In genomic region chr4:4228356-4228668, GRCh38 we compare ENCODE assay signal across 24 cellular contexts. TPM values are rescaled to one million over a fixed set of nuclear protein-coding genes. Genes with fewer than 3 reads are reported as not detected.
A peak's percentile ranks its signal among the peaks of the same experiment; 100 is the strongest.
DNase-seq lines count a peak whose midpoint lies in the region; ATAC-seq, FAIRE-seq and TF ChIP-seq lines count a peak whose summit lies in the region.
"Had no signal": no experiment of that assay in that cellular context is flagged by ENCODE, and none has a peak within 500 bp of the region (broad histone marks: within the 10 kb centered on the region; RNA-seq: fewer than 3 reads in every experiment).

No MANE protein-coding gene starts in this region.

- no peak overlapping the region for H4K91ac ChIP-seq in H1 (replicated peaks; ENCODE audit: insufficient read length, low read length)

- POLR2A ChIA-PET in H1 (lab: Charles Lee; ENCODE audit: partially characterized antibody), result no interaction called here
- POLR2A ChIA-PET in naive thymus-derived CD8-positive, alpha-beta T cell (lab: Charles Lee), result no interaction called here

- no peak overlapping the region for H3K18ac ChIP-seq in H1 (ENCODE audit: extremely low read depth, low read length)

- TF ChIP-seq CTCF in H1 (IDR thresholded peaks at IDR 0.05; ENCODE audit: control extremely low read depth in 1 of 3, insufficient read depth in 1 of 3, low read depth in 1 of 3, low read length in 3 of 3), result no peak
- no peak for TF ChIP-seq CTCF in omental fat pad (IDR thresholded peaks at IDR 0.05)

- H2AFZ ChIP-seq in H1 (ENCODE audit: low read length) (no peak overlapping the region), neuron (ENCODE audit: low read depth, low read length) (peak overlapping the region; percentile 36)
- H2AFZ ChIP-seq: GM23248 had no signal

- no peak overlapping the region for H3K56ac ChIP-seq in H1 (replicated peaks; ENCODE audit: insufficient read length, low read depth, low read length)

- peaks cover 9 to 22% (median 9%) of the 10 kb centered on the region in 4 donors for H3K4me1 Mint-ChIP-seq in naive thymus-derived CD8-positive, alpha-beta T cell
- H3K4me1 Mint-ChIP-seq: CD14-positive monocyte had no signal

- no peaks in the 10 kb centered on the region for H4K20me1 ChIP-seq in H1 (replicated peaks in 1 of 2; ENCODE audit: control insufficient read depth in 1 of 2, insufficient read depth in 2 of 2, low read length in 2 of 2)
- H4K20me1 ChIP-seq: BLaER1 treated with 17β-estradiol and CSF1 and Interleukin-3, amounts not matched to agents 10 nM and 100 nM had no signal

- FAIRE-seq in H1 (lab: Jason Lieb, UNC), result no peak
- FAIRE-seq: GM12892, H54 had no signal

- H3K27me3 ChIP-seq in H1 (replicated peaks in 1 of 4; ENCODE audit: control insufficient read depth in 3 of 4, extremely low read depth in 1 of 4, insufficient read depth in 3 of 4, low read length in 3 of 4) (peaks cover 40 to 59% (median 52%) of the 10 kb centered on the region in 4 experiments), neuron (ENCODE audit: insufficient read depth, low read length) (peaks cover 45% of the 10 kb centered on the region)
- H3K27me3 ChIP-seq: BLaER1 treated with 17β-estradiol and CSF1 and Interleukin-3, amounts not matched to agents 10 nM and 100 nM had no signal

- no peak for ATAC-seq in naive thymus-derived CD8-positive, alpha-beta T cell
- no peak for ATAC-seq in omental fat pad (ENCODE audit: low FRiP score)
- no peak for ATAC-seq in HG03097 (IDR thresholded peaks at IDR 0.05; ENCODE audit: low FRiP score, unreplicated experiment)
- no peak for ATAC-seq in HG03571 (IDR thresholded peaks at IDR 0.05; ENCODE audit: unreplicated experiment)
- ATAC-seq: A549 had no signal

- no peak overlapping the region for H3K4ac ChIP-seq in H1 (replicated peaks; ENCODE audit: insufficient read length, low read depth, low read length)

- H3K9me3 ChIP-seq in ES-I3 (ENCODE audit: control insufficient read depth, insufficient read depth, low read length) (no peaks in the 10 kb centered on the region), H1 (ENCODE audit: insufficient read depth in 2 of 2, low read depth in 1 of 2, low read length in 1 of 2) (peaks cover 0 to 5% of the 10 kb centered on the region in 2 experiments; a peak in 1 of 4 replicates), neuron (ENCODE audit: low read length) (no peaks in the 10 kb centered on the region)
- H3K9me3 ChIP-seq: A549, BE2C, Caco-2 had no signal

- no peaks in the 10 kb centered on the region; the same call in 1 of the 2 replicates for H3K23me2 ChIP-seq in H1 (ENCODE audit: low read depth, low read length)

- H2BK20ac ChIP-seq in H1 (ENCODE audit: low read length), result no peak overlapping the region

- no peak for TF ChIP-seq RAD21 in H1 (IDR thresholded peaks at IDR 0.05 in 1 of 2, conservative IDR thresholded peaks at IDR 0.05 in 1 of 2; ENCODE audit: low read depth in 2 of 2, low read length in 2 of 2)

- H3K4me2 ChIP-seq in H1 (ENCODE audit: insufficient read depth in 1 of 2, low read depth in 2 of 2, low read length in 2 of 2), result peak overlapping the region; percentile 16 to 62; a peak in 3 of 4 replicates
- H3K4me2 ChIP-seq: A549; BLaER1 treated with 17β-estradiol and CSF1 and Interleukin-3, amounts not matched to agents 10 nM and 100 nM had no signal

- no peak for TF ChIP-seq EP300 in H1 (IDR thresholded peaks at IDR 0.05; ENCODE audit: borderline replicate concordance in 1 of 2, low read depth in 2 of 2, low read length in 2 of 2)

- peaks cover 0 to 11% (median 5%) of the 10 kb centered on the region in 9 donors for H3K9me3 Mint-ChIP-seq in naive thymus-derived CD8-positive, alpha-beta T cell
- H3K9me3 Mint-ChIP-seq: CD4-positive, alpha-beta T cell had no signal

- peak overlapping the region in 6 of 10 donors; percentile 11 to 58 (median 42) for H3K4me3 Mint-ChIP-seq in naive thymus-derived CD8-positive, alpha-beta T cell
- H3K4me3 Mint-ChIP-seq: CD4-positive, alpha-beta T cell had no signal

- no peaks in the 10 kb centered on the region for H3K79me1 ChIP-seq in H1 (ENCODE audit: low read depth, low read length)

- H3K9ac ChIP-seq in ES-I3 (ENCODE audit: low read depth, low read length) (peak overlapping the region; percentile 14; the same call in 1 of the 2 replicates), H1 (replicated peaks in 1 of 4; ENCODE audit: extremely low read depth in 1 of 4, low read depth in 3 of 4, low read length in 3 of 4) (no peak overlapping the region)
- H3K9ac ChIP-seq: BLaER1 treated with 17β-estradiol and CSF1 and Interleukin-3, amounts not matched to agents 10 nM and 100 nM; GM23248 had no signal

- H3K27ac ChIP-seq in H1 (ENCODE audit: low read depth, low read length), result no peak overlapping the region
- H3K27ac ChIP-seq: A549; BLaER1 treated with 17β-estradiol and CSF1 and Interleukin-3, amounts not matched to agents 10 nM and 100 nM; GM23248 had no signal

- H3K36me3 Mint-ChIP-seq in naive thymus-derived CD8-positive, alpha-beta T cell, result peaks cover 2 to 8% (median 3%) of the 10 kb centered on the region in 3 donors

- DNase-seq in H1 (ENCODE audit: low read depth in 1 of 2, low spot score in 2 of 2) (no peak), omental fat pad (ENCODE audit: low spot score) (no peak), GF-D8 (lab: John Stamatoyannopoulos, UW) (no peak)
- no peak for DNase-seq in naive thymus-derived CD8-positive, alpha-beta T cell
- DNase-seq: 8988T; ACHN; AML-193; Caco-2; CD4-positive, alpha-beta T cell; DMS153; DND-41; GDM1; GM23248; HCEC 1CT had no signal

- WGBS in H1 (ENCODE audit: extremely low coverage in 1 of 2, insufficient coverage in 1 of 2, insufficient read length in 1 of 2, insufficient replicate concordance in 2 of 2, low coverage in 1 of 2, low lambda C conversion rate in 2 of 2, missing lambda C conversion rate in 1 of 2), 2 experiments, result 71% methylated on average over 1 of the region's 1 CpG; no CpG with 5 or more reads in 1 of the 2 experiments

- H3K36me3 ChIP-seq in ES-I3 (ENCODE audit: insufficient read depth, low read length) (no peaks in the 10 kb centered on the region), H1 (ENCODE audit: control insufficient read depth in 2 of 4, insufficient read depth in 4 of 4, low read length in 3 of 4) (peaks cover 0 to 6% (median 0%) of the 10 kb centered on the region in 4 experiments; a peak in 1 of 8 replicates), neuron (ENCODE audit: insufficient read depth, low read length) (no peaks in the 10 kb centered on the region)
- H3K36me3 ChIP-seq: BE2C had no signal

- H3K27ac Mint-ChIP-seq in naive thymus-derived CD8-positive, alpha-beta T cell, result no peak overlapping the region
- H3K27ac Mint-ChIP-seq: CD4-positive, alpha-beta T cell had no signal

- H2BK12ac ChIP-seq in H1 (ENCODE audit: low read depth, low read length), result no peak overlapping the region

- no peaks in the 10 kb centered on the region for H3K79me2 ChIP-seq in H1 (ENCODE audit: control insufficient read depth in 1 of 2, insufficient read depth in 2 of 2, low read length in 2 of 2)

- TF ChIP-seq POLR2A in H1 (IDR thresholded peaks at IDR 0.05; ENCODE audit: control extremely low read depth in 1 of 2, low read depth in 2 of 2, low read length in 2 of 2), result no peak

- H2BK15ac ChIP-seq in H1 (ENCODE audit: low read length), result no peak overlapping the region

- no peak overlapping the region for H4K8ac ChIP-seq in H1 (ENCODE audit: extremely low read depth, insufficient read depth, low read length)

- no peak overlapping the region for H2BK5ac ChIP-seq in H1 (ENCODE audit: low read depth, low read length)

- no peak overlapping the region for H3K14ac ChIP-seq in H1 (ENCODE audit: insufficient read length)

- H3K4me3 ChIP-seq in H1 (ENCODE audit: extremely low read depth in 1 of 4, insufficient read depth in 2 of 4, low read depth in 3 of 4, low read length in 4 of 4) (peak overlapping the region in 1 of 4 experiments; percentile 53; a peak in 1 of 8 replicates), neuron (ENCODE audit: low read length) (no peak overlapping the region)
- H3K4me3 ChIP-seq: A549; BLaER1 treated with 17β-estradiol and CSF1 and Interleukin-3, amounts not matched to agents 10 nM and 100 nM; GM23248 had no signal

- H3K27me3 Mint-ChIP-seq in naive thymus-derived CD8-positive, alpha-beta T cell, result peaks cover 25 to 54% (median 40%) of the 10 kb centered on the region in 5 donors

- H3K23ac ChIP-seq in H1 (ENCODE audit: insufficient read length), result no peak overlapping the region

- H3K4me1 ChIP-seq in ES-I3 (ENCODE audit: insufficient read depth, low read length) (no peaks in the 10 kb centered on the region), H1 (replicated peaks in 1 of 4; ENCODE audit: control insufficient read depth in 3 of 4, insufficient read depth in 4 of 4, low read length in 3 of 4) (peaks cover 0 to 2% (median under 1%) of the 10 kb centered on the region in 4 experiments; a peak in 2 of 7 replicates), neuron (ENCODE audit: insufficient read depth, low read length) (no peaks in the 10 kb centered on the region)
- H3K4me1 ChIP-seq: A549; BE2C; BLaER1 treated with 17β-estradiol and CSF1 and Interleukin-3, amounts not matched to agents 10 nM and 100 nM; Caco-2 had no signal

- H2BK120ac ChIP-seq in H1 (replicated peaks; ENCODE audit: low read depth, low read length), result no peak overlapping the region

- CTCF ChIA-PET in H1 (lab: Charles Lee; ENCODE audit: partially characterized antibody), result no interaction called here

- no peak overlapping the region for H4K5ac ChIP-seq in H1 (ENCODE audit: insufficient read length, low read depth, low read length)

- H2AK5ac ChIP-seq in H1 (ENCODE audit: low read depth, low read length), result no peak overlapping the region

RNA-seq across cellular contexts. Expression of gene OTOP1, which starts 1.6 kb away (rescaled TPM):
- total RNA-seq in H1 (2021; fragmentation: NEBNext Ultra II Directional; extraction: Animal tissue kit (Norgen Biotek cat#: 25700)), result not detected in 2 replicates
- polyA plus RNA-seq in H1 (2011; rRNA removed), result not detected in 2 replicates
- not detected for polyA plus RNA-seq in H1 (2011; cell fraction: cytosol; rRNA removed)
- not detected for polyA plus RNA-seq in H1 (2011; cell fraction: nucleus; rRNA removed)
- polyA plus RNA-seq in H1 (2012, experiment 1 of 2), result not detected in 4 replicates
- polyA plus RNA-seq in H1 (2012, experiment 2 of 2), result not detected
- polyA plus RNA-seq in H1 (2013, experiment 1 of 2), result 0.02 TPM
- not detected for polyA plus RNA-seq in H1 (2013, experiment 2 of 2)
- polyA minus RNA-seq in H1 (2011; rRNA and poly(A)+ RNA removed), result not detected in 2 replicates
- not detected for polyA minus RNA-seq in H1 (2011; cell fraction: cytosol; rRNA and poly(A)+ RNA removed)
- polyA minus RNA-seq in H1 (2011; cell fraction: nucleus; rRNA and poly(A)+ RNA removed), result not detected
- total RNA-seq in naive thymus-derived CD8-positive, alpha-beta T cell, result not detected
- not detected for polyA plus RNA-seq in naive thymus-derived CD8-positive, alpha-beta T cell
- total RNA-seq in omental fat pad, result not detected
- total RNA-seq: Caco-2; CD4-positive, alpha-beta T cell; GM23248 had no signal
- polyA plus RNA-seq: A549, CD14-positive monocyte, GM23248 had no signal

RNA-seq across cellular contexts. Expression of gene TMEM128, which starts 19.7 kb away (rescaled TPM):
- 15.9 and 17.7 TPM in 2 replicates for total RNA-seq in H1 (2021; fragmentation: NEBNext Ultra II Directional; extraction: Animal tissue kit (Norgen Biotek cat#: 25700))
- polyA plus RNA-seq in H1 (2011; rRNA removed), result 23.3 and 33.6 TPM in 2 replicates
- 34.6 TPM for polyA plus RNA-seq in H1 (2011; cell fraction: cytosol; rRNA removed)
- 5.8 TPM for polyA plus RNA-seq in H1 (2011; cell fraction: nucleus; rRNA removed)
- 16.3 to 19.4 TPM (median 18.2 TPM) in 4 replicates for polyA plus RNA-seq in H1 (2012, experiment 1 of 2)
- polyA plus RNA-seq in H1 (2012, experiment 2 of 2), result 11.1 TPM
- 13.5 TPM for polyA plus RNA-seq in H1 (2013, experiment 1 of 2)
- 15.4 TPM for polyA plus RNA-seq in H1 (2013, experiment 2 of 2)
- 17.3 and 18.6 TPM in 2 replicates for polyA minus RNA-seq in H1 (2011; rRNA and poly(A)+ RNA removed)
- polyA minus RNA-seq in H1 (2011; cell fraction: cytosol; rRNA and poly(A)+ RNA removed), result 12.3 TPM
- polyA minus RNA-seq in H1 (2011; cell fraction: nucleus; rRNA and poly(A)+ RNA removed), result 6.2 TPM
- total RNA-seq in naive thymus-derived CD8-positive, alpha-beta T cell, result 10 to 100 TPM; 20.9 to 26.1 TPM
- 10 to 100 TPM; 35.2 to 43.0 (median 38.4) TPM for polyA plus RNA-seq in naive thymus-derived CD8-positive, alpha-beta T cell
- 10 to 100 TPM in 3 of 4 donors, 1 to 10 TPM in 1; 9.4 to 27.3 (median 15.3) TPM for total RNA-seq in omental fat pad
